1 cellular context compared by ENCODE assay signal in genomic region chr4:172515266-172515879, GRCh38.
TF ChIP-seq lines count a peak whose summit lies in the region.

No MANE protein-coding gene starts in this region.

TF ChIP-seq in GM23338, 12 proteins besides CTCF, POLR2A, EP300 and RAD21 (continued from another document):
- no peak for TF ChIP-seq ZNF462 (CRISPR knock-in tag; IDR thresholded peaks at IDR 0.05)
- TF ChIP-seq EZH2phosphoT487 (IDR thresholded peaks at IDR 0.05; ENCODE audit: unreplicated experiment), result no peak
- no peak for TF ChIP-seq POLR2AphosphoS5 (IDR thresholded peaks at IDR 0.05; ENCODE audit: low read depth)
- no peak for TF ChIP-seq EZH2 (IDR thresholded peaks at IDR 0.05; ENCODE audit: low read depth, unreplicated experiment)
- TF ChIP-seq CREB1 (CRISPR knock-in tag; IDR thresholded peaks at IDR 0.05; ENCODE audit: low read depth), result no peak
- no peak for TF ChIP-seq ETS1 (IDR thresholded peaks at IDR 0.05)
- TF ChIP-seq ZNF331 (CRISPR knock-in tag; IDR thresholded peaks at IDR 0.05; ENCODE audit: low read depth), result no peak
- no peak for TF ChIP-seq STAT1 (IDR thresholded peaks at IDR 0.05; ENCODE audit: unreplicated experiment)
